Comparison of ENCODE assay signal across 1 cellular context in the genomic region with DNA sequence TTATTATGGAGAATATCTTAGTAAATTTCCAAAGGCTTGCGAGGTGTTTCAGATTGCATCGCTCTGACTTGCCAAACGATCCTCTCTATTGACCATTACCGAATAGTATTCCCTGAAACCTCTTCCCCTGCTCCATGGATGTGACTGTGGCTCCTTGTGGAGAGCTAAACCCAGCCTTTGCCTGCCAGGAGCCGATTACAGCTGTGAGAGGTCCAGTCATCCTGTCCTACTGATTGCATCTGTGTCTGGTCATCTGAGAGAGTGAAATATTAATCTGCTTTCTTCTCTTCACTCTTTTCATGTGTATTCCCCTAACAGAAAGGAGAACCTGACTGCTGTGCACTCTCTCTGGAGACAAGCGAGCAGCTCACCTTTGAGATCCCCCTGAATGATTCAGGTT.
TF ChIP-seq lines count a peak whose summit lies in the region.

No MANE protein-coding gene starts in this region.

TF ChIP-seq in H1, 55 proteins besides CTCF, POLR2A, EP300 and RAD21:
- TF ChIP-seq SIX5 (IDR thresholded peaks at IDR 0.05; ENCODE audit: low read depth, low read length) (no peak), SUZ12 (IDR thresholded peaks at IDR 0.05; ENCODE audit: low read length) (no peak)
